In the genomic region with DNA sequence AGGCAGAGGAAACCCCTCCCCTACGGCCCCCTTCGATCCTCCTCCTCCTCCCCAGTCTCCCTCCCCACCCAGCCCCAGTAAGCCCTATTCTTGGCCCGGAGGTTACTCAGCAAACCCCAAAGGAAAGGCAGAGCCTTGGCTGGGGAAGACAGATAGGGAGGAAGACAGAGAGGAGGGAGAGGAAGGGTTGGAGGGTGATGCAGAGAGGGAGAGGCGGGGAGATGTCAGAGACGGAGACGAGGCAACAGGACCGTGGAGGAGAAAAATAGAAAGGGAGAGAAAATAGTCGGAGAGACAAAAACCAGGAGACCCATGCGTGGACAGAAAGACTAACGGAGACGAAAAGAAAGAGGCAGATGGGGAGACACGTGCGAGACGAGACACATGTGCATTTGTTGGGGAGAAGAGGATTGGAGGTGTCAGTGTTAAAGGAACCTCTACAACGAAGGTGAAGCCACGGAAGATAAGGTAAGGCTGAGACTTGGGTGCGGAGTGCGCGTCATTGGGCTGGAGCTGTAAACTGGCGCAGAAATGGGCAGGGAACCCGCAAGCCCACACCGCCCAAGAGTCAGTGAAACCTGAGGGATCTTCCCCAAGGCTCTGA, we compare ENCODE assay signal across 8 cellular contexts. TPM values are rescaled to one million over a fixed set of nuclear protein-coding genes. Genes with fewer than 3 reads are reported as not detected.
DNase-seq lines count a peak whose midpoint lies in the region; ATAC-seq and TF ChIP-seq lines count a peak whose summit lies in the region.

No MANE protein-coding gene starts in this region.

- WGBS in suprapubic skin: 5% methylated on average over 22 of the region's 22 CpGs

- ATAC-seq in GM21367 (IDR thresholded peaks at IDR 0.05; ENCODE audit: unreplicated experiment) (no peak), GM21515 (IDR thresholded peaks at IDR 0.05; ENCODE audit: unreplicated experiment) (no peak)

- H3K9me3 Mint-ChIP-seq in HFFc6: no peaks in the 10 kb centered on the region
- H3K9me3 Mint-ChIP-seq in activated naive CD4-positive, alpha-beta T cell treated with anti-CD3 and anti-CD28 coated beads, Interleukin-2, amount 10 ng/mL, durations not matched to agents 7 days and 5 days: peaks cover 3% of the 10 kb centered on the region

- H3K9ac ChIP-seq in BLaER1 treated with 17β-estradiol and CSF1 and Interleukin-3, amounts not matched to agents 10 nM and 100 nM: peak overlapping the region; percentile 83 to 94 (median 89); a peak in 21 of 22 replicates

- H3K4me3 ChIP-seq in BLaER1 treated with 17β-estradiol and CSF1 and Interleukin-3, amounts not matched to agents 10 nM and 100 nM: peak overlapping the region; percentile 87 to 99 (median 94)
- H3K4me3 ChIP-seq in iPS-18c (ENCODE audit: insufficient read depth, low read depth, low read length) (peak overlapping the region; percentile 78), suprapubic skin (peak overlapping the region; percentile 69)

- H3K27ac ChIP-seq in BLaER1 treated with 17β-estradiol and CSF1 and Interleukin-3, amounts not matched to agents 10 nM and 100 nM: peak overlapping the region in 10 of 11 experiments; percentile 83 to 91 (median 86); a peak in 20 of 22 replicates
- peak overlapping the region; percentile 39 for H3K27ac ChIP-seq in suprapubic skin

- no peaks in the 10 kb centered on the region for H3K27me3 ChIP-seq in BLaER1 treated with 17β-estradiol and CSF1 and Interleukin-3, amounts not matched to agents 10 nM and 100 nM
- H3K27me3 ChIP-seq in suprapubic skin: no peaks in the 10 kb centered on the region

- peak overlapping the region; percentile 77 for H3K27ac Mint-ChIP-seq in HFFc6
- H3K27ac Mint-ChIP-seq in activated naive CD4-positive, alpha-beta T cell treated with anti-CD3 and anti-CD28 coated beads, Interleukin-2, amount 10 ng/mL, durations not matched to agents 7 days and 5 days: peak overlapping the region; percentile 86

- peaks cover 5% of the 10 kb centered on the region for H3K36me3 Mint-ChIP-seq in HFFc6 (ENCODE audit: low read depth)
- peaks cover 42% of the 10 kb centered on the region for H3K36me3 Mint-ChIP-seq in activated naive CD4-positive, alpha-beta T cell treated with anti-CD3 and anti-CD28 coated beads, Interleukin-2, amount 10 ng/mL, durations not matched to agents 7 days and 5 days

- peaks cover 47 to 85% (median 69%) of the 10 kb centered on the region in 11 experiments for H4K20me1 ChIP-seq in BLaER1 treated with 17β-estradiol and CSF1 and Interleukin-3, amounts not matched to agents 10 nM and 100 nM

- H3K4me1 ChIP-seq in BLaER1 treated with 17β-estradiol and CSF1 and Interleukin-3, amounts not matched to agents 10 nM and 100 nM: peaks cover 57 to 71% (median 67%) of the 10 kb centered on the region in 10 experiments
- peaks cover 58% of the 10 kb centered on the region for H3K4me1 ChIP-seq in suprapubic skin

- H3K36me3 ChIP-seq in BLaER1 treated with 17β-estradiol and CSF1 and Interleukin-3, amounts not matched to agents 10 nM and 100 nM: peaks cover 20 to 43% (median 39%) of the 10 kb centered on the region in 11 experiments
- H3K36me3 ChIP-seq in suprapubic skin: peaks cover 15% of the 10 kb centered on the region

- TF ChIP-seq POLR2A in suprapubic skin (IDR thresholded peaks at IDR 0.05): no peak

- no peaks in the 10 kb centered on the region for H3K9me3 ChIP-seq in BLaER1 treated with 17β-estradiol and CSF1 and Interleukin-3, amounts not matched to agents 10 nM and 100 nM (replicated peaks in 1 of 11)
- H3K9me3 ChIP-seq in iPS-18c (ENCODE audit: control insufficient read depth, insufficient read depth, low read length) (no peaks in the 10 kb centered on the region), suprapubic skin (no peaks in the 10 kb centered on the region)

- CTCF ChIA-PET in activated naive CD4-positive, alpha-beta T cell treated with anti-CD3 and anti-CD28 coated beads, Interleukin-2, amount 10 ng/mL, durations not matched to agents 7 days and 5 days (lab: Charles Lee): interaction anchor here (0.5 to 2.7 kb wide), 8 partner anchors 9 to 88 kb away, joined by 3 to 14 read pairs (median 4); a partner anchor contains a TSS

- H3K27me3 Mint-ChIP-seq in HFFc6 (ENCODE audit: insufficient read depth): no peaks in the 10 kb centered on the region
- no peaks in the 10 kb centered on the region for H3K27me3 Mint-ChIP-seq in activated naive CD4-positive, alpha-beta T cell treated with anti-CD3 and anti-CD28 coated beads, Interleukin-2, amount 10 ng/mL, durations not matched to agents 7 days and 5 days

- H3K4me1 Mint-ChIP-seq in HFFc6 (ENCODE audit: low read depth): peaks cover 30% of the 10 kb centered on the region
- H3K4me1 Mint-ChIP-seq in activated naive CD4-positive, alpha-beta T cell treated with anti-CD3 and anti-CD28 coated beads, Interleukin-2, amount 10 ng/mL, durations not matched to agents 7 days and 5 days: peaks cover 50% of the 10 kb centered on the region

- TF ChIP-seq CTCF in HFFc6 (IDR thresholded peaks at IDR 0.05): no peak
- TF ChIP-seq CTCF in suprapubic skin (IDR thresholded peaks at IDR 0.05): no peak

- TF ChIP-seq EP300 in suprapubic skin (IDR thresholded peaks at IDR 0.05): no peak

- H3K4me2 ChIP-seq in BLaER1 treated with 17β-estradiol and CSF1 and Interleukin-3, amounts not matched to agents 10 nM and 100 nM: peak overlapping the region; percentile 73 to 97 (median 91)

- peak overlapping the region; percentile 99 for H3K4me3 Mint-ChIP-seq in HFFc6
- H3K4me3 Mint-ChIP-seq in activated naive CD4-positive, alpha-beta T cell treated with anti-CD3 and anti-CD28 coated beads, Interleukin-2, amount 10 ng/mL, durations not matched to agents 7 days and 5 days: peak overlapping the region; percentile 92

- DNase-seq in HFFc6 (no peak), suprapubic skin (ENCODE audit: low spot score in 2 of 2) (no peak), cerebellar nuclear complex (lab: John Stamatoyannopoulos, UW) (no peak)
- DNase-seq in activated naive CD4-positive, alpha-beta T cell treated with anti-CD3 and anti-CD28 coated beads, Interleukin-2, amount 10 ng/mL, durations not matched to agents 7 days and 5 days: no peak

RNA-seq across cellular contexts. Expression of a gene that starts 2.9 kb away (rescaled TPM):
- 100 to 1,000 TPM; 150 to 163 (median 158) TPM for total RNA-seq in HFFc6 (2021; fragmentation: NEBNext Ultra II Directional; extraction: Animal tissue kit (Norgen Biotek cat#: 25700))
- 10 to 100 TPM; 16.4 to 19.9 (median 17.4) TPM for total RNA-seq in suprapubic skin

RNA-seq across cellular contexts. Expression of a gene that starts 13.1 kb away (rescaled TPM):
- 1 to 10 TPM; 4.9 to 6.8 (median 6.3) TPM for total RNA-seq in HFFc6 (2021; fragmentation: NEBNext Ultra II Directional; extraction: Animal tissue kit (Norgen Biotek cat#: 25700))
- 1 to 10 TPM; 2.8 to 9.3 (median 4.8) TPM for total RNA-seq in suprapubic skin

RNA-seq across cellular contexts. Expression of a gene that starts 25.5 kb away (rescaled TPM):
- total RNA-seq in HFFc6 (2021; fragmentation: NEBNext Ultra II Directional; extraction: Animal tissue kit (Norgen Biotek cat#: 25700)): 1 to 10 TPM; 1.4 to 2.6 (median 1.7) TPM
- total RNA-seq in suprapubic skin: 100 to 1,000 TPM in 2 of 4 donors, 10 to 100 TPM in 2; 29.6 to 109 (median 88.1) TPM

RNA-seq across cellular contexts. Expression of a gene that starts 40.9 kb away (rescaled TPM):
- 10 to 100 TPM; 15.4 to 19.1 (median 16.8) TPM for total RNA-seq in HFFc6 (2021; fragmentation: NEBNext Ultra II Directional; extraction: Animal tissue kit (Norgen Biotek cat#: 25700))
- 10 to 100 TPM; 13.4 to 30.0 (median 18.5) TPM for total RNA-seq in suprapubic skin

RNA-seq across cellular contexts. Expression of a gene that starts 46.3 kb away (rescaled TPM):
- 10 to 100 TPM; 16.5 to 23.5 (median 18.1) TPM for total RNA-seq in HFFc6 (2021; fragmentation: NEBNext Ultra II Directional; extraction: Animal tissue kit (Norgen Biotek cat#: 25700))
- total RNA-seq in suprapubic skin: 10 to 100 TPM; 23.0 to 51.5 (median 31.9) TPM

Comparison
In these comparisons a context has a peak if more than half of its experiments do, and no peak if none do; other contexts are left out.
1. RNA of a gene that starts 2.9 kb away (total RNA-seq): 150 to 163 TPM in HFFc6; 16.4 to 19.9 TPM in suprapubic skin; every median in the first group is over 4 times any median in the second.
2. RNA of a gene that starts 25.5 kb away (total RNA-seq): 29.6 to 109 TPM in suprapubic skin; 1.4 to 2.6 TPM in HFFc6; every median in the first group is over 4 times any median in the second.
3. Peak in every context shown above with its lines, with median percentiles within 50 percentile points of each other: H3K4me3 ChIP-seq.